14 cellular contexts compared by ENCODE assay signal in genomic region chr14:68943107-68943506, GRCh38. TPM values are rescaled to one million over a fixed set of nuclear protein-coding genes. Genes with fewer than 3 reads are reported as not detected.
DNase-seq lines count a peak whose midpoint lies in the region; ATAC-seq and TF ChIP-seq lines count a peak whose summit lies in the region.
"Had no signal": no experiment of that assay in that cellular context is flagged by ENCODE, and none has a peak within 500 bp of the region (broad histone marks: within the 10 kb centered on the region; RNA-seq: fewer than 3 reads in every experiment).

No MANE protein-coding gene starts in this region.

- no peak for ATAC-seq in IMR-90 (ENCODE audit: low read depth)
- ATAC-seq: activated CD8-positive, alpha-beta memory T cell treated with anti-CD3 and anti-CD28 coated beads, Interleukin-2, amount 10 ng/mL, durations not matched to agents 7 days and 5 days; left lobe of liver had no signal

- H3K4ac ChIP-seq in IMR-90 (ENCODE audit: low read depth, low read length), result peak overlapping the region; percentile 75

- TF ChIP-seq RAD21 in IMR-90 (IDR thresholded peaks at IDR 0.05; ENCODE audit: low read length), result no peak

- H3K27ac Mint-ChIP-seq in chondrocyte (ENCODE audit: unreplicated experiment), result peak overlapping the region; percentile 96
- H3K27ac Mint-ChIP-seq: activated CD8-positive, alpha-beta memory T cell treated with anti-CD3 and anti-CD28 coated beads, Interleukin-2, amount 10 ng/mL, durations not matched to agents 7 days and 5 days had no signal

- 75% methylated on average over 7 of the region's 10 CpGs; no CpG with 5 or more reads in 1 of the 2 experiments for WGBS in IMR-90 (ENCODE audit: extremely low coverage in 2 of 2, insufficient read length in 1 of 2), 2 experiments

- H4K8ac ChIP-seq in IMR-90 (ENCODE audit: low read depth in 2 of 2, low read length in 2 of 2), result peak overlapping the region; percentile 1 to 61; a peak in 1 of 4 replicates

- H2BK120ac ChIP-seq in IMR-90 (ENCODE audit: low read depth, low read length), result peak overlapping the region; percentile 44; the same call in 1 of the 2 replicates

- H2BK15ac ChIP-seq in IMR-90 (ENCODE audit: low read depth, low read length), result no peak overlapping the region

- peaks cover 11% of the 10 kb centered on the region for H3K36me3 Mint-ChIP-seq in chondrocyte (ENCODE audit: low read depth)
- H3K36me3 Mint-ChIP-seq: activated CD8-positive, alpha-beta memory T cell treated with anti-CD3 and anti-CD28 coated beads, Interleukin-2, amount 10 ng/mL, durations not matched to agents 7 days and 5 days had no signal

- H3K23ac ChIP-seq in IMR-90 (ENCODE audit: low read depth, low read length), result peak overlapping the region; percentile 43; the same call in 1 of the 2 replicates

- POLR2A ChIA-PET in IMR-90 (lab: Charles Lee; ENCODE audit: unreplicated experiment), result no interaction called here

- peak overlapping the region; percentile 9; the same call in 1 of the 2 replicates for H3K18ac ChIP-seq in IMR-90 (ENCODE audit: low read depth, low read length)

- H2BK20ac ChIP-seq in IMR-90 (ENCODE audit: low read depth, low read length), result 0 out of 2 replicates have a peak overlapping the region, but pooled peaks have one; percentile 28

- CTCF ChIA-PET in IMR-90 (lab: Yijun Ruan, JAX), result no interaction called here

- no peak overlapping the region for H3K4me3 Mint-ChIP-seq in chondrocyte (ENCODE audit: unreplicated experiment)
- H3K4me3 Mint-ChIP-seq: activated CD8-positive, alpha-beta memory T cell treated with anti-CD3 and anti-CD28 coated beads, Interleukin-2, amount 10 ng/mL, durations not matched to agents 7 days and 5 days had no signal

- H4K20me1 ChIP-seq in IMR-90 (ENCODE audit: insufficient read depth, low read length), result peaks cover 100% of the 10 kb centered on the region

- H3K27me3 Mint-ChIP-seq in chondrocyte (ENCODE audit: low read depth), result no peaks in the 10 kb centered on the region
- H3K27me3 Mint-ChIP-seq: activated CD8-positive, alpha-beta memory T cell treated with anti-CD3 and anti-CD28 coated beads, Interleukin-2, amount 10 ng/mL, durations not matched to agents 7 days and 5 days had no signal

- DNase-seq in IMR-90, result peak; percentile 38
- DNase-seq in chondrocyte (ENCODE audit: low spot score), result no peak
- DNase-seq in tibial artery, result no peak
- no peak for DNase-seq in midbrain (lab: John Stamatoyannopoulos, UW)
- DNase-seq in NCI-H1048 (lab: John Stamatoyannopoulos, UW), result no peak
- no peak for DNase-seq in globus pallidus (ENCODE audit: low spot score)
- DNase-seq: activated CD8-positive, alpha-beta memory T cell treated with anti-CD3 and anti-CD28 coated beads, Interleukin-2, amount 10 ng/mL, durations not matched to agents 7 days and 5 days; DMS 273 treated with DMSO at 0.1 percent for 48 hours; effector memory CD4-positive, alpha-beta T cell; NCI-H510A; SHP77 treated with DMSO at 0.1 percent for 48 hours had no signal

- H3K9ac ChIP-seq in IMR-90 (ENCODE audit: low read depth, low read length), result peak overlapping the region; percentile 27

- H4K5ac ChIP-seq in IMR-90 (ENCODE audit: low read depth, low read length), result no peak overlapping the region

- H3K36me3 ChIP-seq in IMR-90 (ENCODE audit: control insufficient read depth, insufficient read depth, low read length) (peaks cover 23% of the 10 kb centered on the region), muscle layer of duodenum (ENCODE audit: control insufficient read depth in 1 of 2, insufficient read depth in 2 of 2, low read length in 2 of 2) (no peaks in the 10 kb centered on the region), tibial artery (no peaks in the 10 kb centered on the region)

- no peak overlapping the region for H3K56ac ChIP-seq in IMR-90 (ENCODE audit: extremely low read depth, insufficient read depth, low read length)

- H3K4me1 Mint-ChIP-seq in chondrocyte (ENCODE audit: low read depth), result peaks cover 100% of the 10 kb centered on the region
- H3K4me1 Mint-ChIP-seq: activated CD8-positive, alpha-beta memory T cell treated with anti-CD3 and anti-CD28 coated beads, Interleukin-2, amount 10 ng/mL, durations not matched to agents 7 days and 5 days had no signal

- H4K91ac ChIP-seq in IMR-90 (ENCODE audit: insufficient read depth, low read depth, low read length), result 0 out of 2 replicates have a peak overlapping the region, but pooled peaks have one; percentile 35

- H3K4me3 ChIP-seq in IMR-90 (ENCODE audit: insufficient read depth, low read depth, low read length) (no peak overlapping the region), muscle layer of duodenum (ENCODE audit: low read depth in 1 of 2, low read length in 2 of 2) (peak overlapping the region in 1 of 2 donors; percentile 6), tibial artery (no peak overlapping the region)

- H3K4me1 ChIP-seq in IMR-90 (ENCODE audit: control insufficient read depth, insufficient read depth, low read length) (peaks cover 75% of the 10 kb centered on the region), muscle layer of duodenum (ENCODE audit: control insufficient read depth in 1 of 2, insufficient read depth in 2 of 2, low read length in 2 of 2) (peaks cover 59 to 100% of the 10 kb centered on the region in 2 donors), tibial artery (peaks cover 25 to 100% (median 97%) of the 10 kb centered on the region in 4 donors)

- peak overlapping the region; percentile 49 for H3K14ac ChIP-seq in IMR-90 (replicated peaks; ENCODE audit: low read depth, low read length)

- H3K9me3 Mint-ChIP-seq in chondrocyte (ENCODE audit: low read depth), result no peaks in the 10 kb centered on the region

- BruUV-seq in IMR-90 (replicated peaks; lab: Mats Ljungman, UMichigan), result no TSS peak

- peak overlapping the region; percentile 91 for H2BK5ac ChIP-seq in IMR-90 (ENCODE audit: low read depth, low read length, poor library complexity, severe bottlenecking)

- no peak for TF ChIP-seq CTCF in IMR-90 (conservative IDR thresholded peaks at IDR 0.05; ENCODE audit: low read depth, low read length)
- TF ChIP-seq CTCF in chondrocyte (IDR thresholded peaks at IDR 0.05), result no peak
- TF ChIP-seq CTCF in tibial artery (IDR thresholded peaks at IDR 0.05), result no peak

- peaks cover 0 to 78% of the 10 kb centered on the region in 2 experiments; a peak in 2 of 4 replicates for H3K79me1 ChIP-seq in IMR-90 (ENCODE audit: low read depth in 1 of 2, low read length in 2 of 2)

- H3K9me3 ChIP-seq in IMR-90 (ENCODE audit: control insufficient read depth, insufficient read depth, low read length), result no peaks in the 10 kb centered on the region
- no peaks in the 10 kb centered on the region for H3K9me3 ChIP-seq in muscle layer of duodenum (ENCODE audit: control insufficient read depth in 1 of 2, low read length in 2 of 2)
- no peaks in the 10 kb centered on the region for H3K9me3 ChIP-seq in tibial artery

- peak overlapping the region; percentile 72; the same call in 1 of the 2 replicates for H2AK5ac ChIP-seq in IMR-90 (ENCODE audit: low read depth, low read length)

- dilution Hi-C loops in IMR-90 (cut with HindIII; ENCODE audit: low sequenced_read_pairs, unreplicated experiment), result no loop called here

- in situ Hi-C loops in IMR-90 (cut with MboI; ENCODE audit: low sequenced_read_pairs), result no loop called here

- peaks cover 65% of the 10 kb centered on the region for H3K9me1 ChIP-seq in IMR-90 (ENCODE audit: insufficient read depth, low read length)

- intact Hi-C loops in IMR-90 (cut with micrococcal nuclease), result no loop called here
- intact Hi-C loops in tibial artery (cut with DNase I; ENCODE audit: low total_unique reads), result loop anchor here (5.0 kb wide), 1 partner anchor 34 kb away; the partner anchor contains the start of gene ACTN1

- no peak overlapping the region for H2AFZ ChIP-seq in IMR-90 (replicated peaks; ENCODE audit: low read length, poor library complexity)

- TF ChIP-seq POLR2A in IMR-90 (IDR thresholded peaks at IDR 0.05; ENCODE audit: low read depth, low read length), result no peak

- H3K27ac ChIP-seq in IMR-90 (ENCODE audit: insufficient read depth, low read length) (peak overlapping the region; percentile 54), muscle layer of duodenum (ENCODE audit: low read length) (peak overlapping the region; percentile 4), tibial artery (peak overlapping the region; percentile 97 to 100)
- H3K27ac ChIP-seq: VCaP had no signal

- H3K27me3 ChIP-seq in IMR-90 (ENCODE audit: control insufficient read depth, insufficient read depth, low read length), result no peaks in the 10 kb centered on the region
- H3K27me3 ChIP-seq in muscle layer of duodenum (ENCODE audit: low read depth, low read length), result no peaks in the 10 kb centered on the region
- no peaks in the 10 kb centered on the region for H3K27me3 ChIP-seq in tibial artery

- H3K4me2 ChIP-seq in IMR-90 (ENCODE audit: low read depth, low read length), result no peak overlapping the region; the same call in 1 of the 2 replicates

- peak overlapping the region; percentile 21 for H2AK9ac ChIP-seq in IMR-90 (replicated peaks; ENCODE audit: low read depth, low read length, poor library complexity)

TF ChIP-seq in IMR-90, 13 proteins besides CTCF, POLR2A, EP300 and RAD21 (continues in another document):
- TF ChIP-seq RFX5 (IDR thresholded peaks at IDR 0.05; ENCODE audit: low read depth, low read length) (no peak), FOS (IDR thresholded peaks at IDR 0.05; ENCODE audit: low read depth, low read length) (no peak), MAZ (IDR thresholded peaks at IDR 0.05; ENCODE audit: borderline replicate concordance, low read depth, low read length) (no peak), MAFK (IDR thresholded peaks at IDR 0.05; ENCODE audit: low read depth, low read length) (no peak), MXI1 (IDR thresholded peaks at IDR 0.05; ENCODE audit: borderline replicate concordance, low read depth, low read length) (no peak), RCOR1 (IDR thresholded peaks at IDR 0.05; ENCODE audit: insufficient replicate concordance, low read length) (no peak), BHLHE40 (IDR thresholded peaks at IDR 0.05; ENCODE audit: low read depth, low read length) (no peak), SMC3 (IDR thresholded peaks at IDR 0.05; ENCODE audit: low read depth, low read length) (no peak), NFE2L2 (IDR thresholded peaks at IDR 0.05; ENCODE audit: low read depth, low read length) (no peak), ELK1 (IDR thresholded peaks at IDR 0.05; ENCODE audit: borderline replicate concordance, low read depth, low read length) (no peak)

RNA-seq across cellular contexts. Expression of gene ACTN1, which starts 36.0 kb away (rescaled TPM):
- total RNA-seq in IMR-90 (2012; rRNA removed) (648 and 684 TPM in 2 replicates), chondrocyte (808 to 1,105 TPM (median 1,102 TPM) in 3 replicates)
- polyA plus RNA-seq in IMR-90 (2012; rRNA removed), result 766 and 895 TPM in 2 replicates
- polyA plus RNA-seq in IMR-90 (2012; cell fraction: cytosol; rRNA removed), result 676 and 750 TPM in 2 replicates
- polyA plus RNA-seq in IMR-90 (2012; cell fraction: nucleus; rRNA removed; ENCODE audit: low replicate concordance), result 1,803 and 1,926 TPM in 2 replicates

Comparison
In these comparisons a context has a peak if more than half of its experiments do, and no peak if none do; other contexts are left out.
1. H3K27ac ChIP-seq: peak in every context shown above with its lines; median percentile 98 in tibial artery; 54 in IMR-90; 4 in muscle layer of duodenum.